In the genomic region with DNA sequence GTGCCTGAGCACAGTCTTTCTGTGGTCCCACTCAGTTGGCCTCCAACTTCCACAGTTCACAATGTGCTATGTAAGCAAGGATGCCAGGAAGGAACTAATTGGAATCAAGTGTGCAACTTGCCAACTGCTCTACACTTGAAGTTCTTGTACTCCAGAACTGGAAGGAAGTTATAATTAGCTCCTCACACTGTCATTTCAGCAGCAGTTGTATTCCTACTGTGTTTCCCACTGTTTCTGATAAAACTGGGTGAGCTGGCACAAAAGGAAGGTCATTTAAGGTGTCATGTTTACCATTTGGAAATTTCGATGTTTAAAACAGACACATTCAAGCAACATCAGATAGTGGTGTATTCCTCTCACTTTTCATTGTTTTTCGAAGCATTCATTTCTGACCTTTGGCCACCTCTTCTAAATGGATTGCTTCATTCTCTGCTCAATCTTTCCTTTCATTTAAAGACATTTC, we compare ENCODE assay signal across 1 cellular context.
TF ChIP-seq lines count a peak whose summit lies in the region.

No MANE protein-coding gene starts in this region.

TF ChIP-seq in liver, 16 proteins besides CTCF, POLR2A, EP300 and RAD21 (continued from another document):
- TF ChIP-seq, protein P1, sequence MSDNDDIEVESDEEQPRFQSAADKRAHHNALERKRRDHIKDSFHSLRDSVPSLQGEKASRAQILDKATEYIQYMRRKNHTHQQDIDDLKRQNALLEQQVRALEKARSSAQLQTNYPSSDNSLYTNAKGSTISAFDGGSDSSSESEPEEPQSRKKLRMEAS (IDR thresholded peaks at IDR 0.05) = no peak
